19 cellular contexts compared by ENCODE assay signal in the genomic region with DNA sequence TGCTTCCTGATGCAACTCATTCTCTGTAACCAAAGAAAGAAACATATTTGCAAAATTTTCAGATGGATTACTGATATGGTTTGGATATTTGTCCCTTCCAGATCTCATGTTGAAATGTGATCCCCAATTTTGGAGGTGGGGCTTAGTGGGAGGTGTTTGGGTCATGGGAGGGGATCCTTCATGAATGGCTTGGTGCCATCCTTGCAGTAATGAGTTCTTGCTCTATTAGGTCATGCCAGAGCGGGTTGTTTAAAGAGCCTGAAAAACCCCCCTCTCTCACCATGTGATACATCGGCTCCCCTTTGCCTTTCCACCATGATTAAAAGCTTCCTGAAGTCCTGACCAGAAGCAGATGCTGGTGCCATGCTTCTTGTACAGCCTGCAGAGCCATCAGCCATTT. TPM values are rescaled to one million over a fixed set of nuclear protein-coding genes. Genes with fewer than 3 reads are reported as not detected.
"Had no signal": no experiment of that assay in that cellular context is flagged by ENCODE, and none has a peak within 500 bp of the region (broad histone marks: within the 10 kb centered on the region; RNA-seq: fewer than 3 reads in every experiment).

No MANE protein-coding gene starts in this region.

- H3K27me3 ChIP-seq: body of pancreas, left lung, pancreas, spleen, thyroid gland had no signal

- H3K36me3 ChIP-seq: left lung, pancreas, spleen, thyroid gland, WERI-Rb-1 had no signal

- H3K4me3 ChIP-seq: body of pancreas, dorsolateral prefrontal cortex, left lung, pancreas, spleen, thyroid gland had no signal

- H3K4me1 ChIP-seq: left lung, spleen had no signal

- H3K9me3 ChIP-seq: body of pancreas, left lung, pancreas, spleen, thyroid gland had no signal

- DNase-seq: activated CD4-positive, alpha-beta memory T cell treated with anti-CD3 and anti-CD28 coated beads for 36 hours; activated CD4-positive, alpha-beta T cell treated with anti-CD3 and anti-CD28 coated beads for 36 hours; amniotic stem cell; body of pancreas; dorsolateral prefrontal cortex; foreskin melanocyte; kidney; left lung; mammary epithelial cell; naive thymus-derived CD4-positive, alpha-beta T cell; pancreas; spleen; stimulated activated CD4-positive, alpha-beta T cell treated with anti-CD3 and anti-CD28 coated beads, Interleukin-4, amount 100 ng/mL, for 4 hours; stimulated activated naive B cell treated with anti-CD40 and anti-IgM and Interleukin-4, amounts not matched to agents 10 μg/mL and 1 μg/mL and 100 μg/mL, for 72 hours; SW 1271; T-helper 2 cell; WERI-Rb-1 had no signal

- H3K27ac ChIP-seq: body of pancreas, dorsolateral prefrontal cortex, left lung, pancreas, spleen, thyroid gland, WERI-Rb-1 had no signal

- ATAC-seq: activated CD4-positive, alpha-beta T cell treated with anti-CD3 and anti-CD28 coated beads for 36 hours; body of pancreas; left lung; naive thymus-derived CD4-positive, alpha-beta T cell; pancreas; sciatic nerve; stimulated activated naive B cell treated with anti-CD40 and anti-IgM and Interleukin-4, amounts not matched to agents 10 μg/mL and 1 μg/mL and 100 μg/mL, for 72 hours had no signal

RNA-seq across cellular contexts. Expression of gene PRKG1, which starts 43.8 kb away (rescaled TPM):
- total RNA-seq: activated CD4-positive, alpha-beta memory T cell treated with anti-CD3 and anti-CD28 coated beads for 36 hours; activated CD4-positive, alpha-beta T cell treated with anti-CD3 and anti-CD28 coated beads for 36 hours had no signal
- polyA plus RNA-seq: naive thymus-derived CD4-positive, alpha-beta T cell had no signal
